Comparison of ENCODE assay signal across 21 cellular contexts in genomic region chr4:112970903-112971302, GRCh38.
"Had no signal": no experiment of that assay in that cellular context is flagged by ENCODE, and none has a peak within 500 bp of the region (broad histone marks: within the 10 kb centered on the region; RNA-seq: fewer than 3 reads in every experiment).

No MANE protein-coding gene starts in this region.

- H3K27me3 Mint-ChIP-seq: IgD-negative memory B cell had no signal

- H3K9me3 ChIP-seq: SK-N-SH had no signal

- DNase-seq: KBM-7, MV-4-11, NCI-H1048, NCI-H1105, NCI-H1417, NCI-H1436 treated with DMSO at 0.1 percent for 48 hours, NCI-H1694, NCI-H187 treated with DMSO at 0.1 percent for 48 hours, NCI-H2029 treated with DMSO at 0.1 percent for 48 hours, NCI-H2171 treated with DMSO at 0.1 percent for 48 hours, NCI-H2227 treated with DMSO at 0.1 percent for 48 hours, NCI-H524, NCI-H526 treated with DMSO at 0.1 percent for 48 hours, NCI-H748 treated with DMSO at 0.1 percent for 48 hours, PC-3, SHP77, SK-N-SH, SW 1271 had no signal

- H3K4me2 ChIP-seq: SK-N-SH had no signal

- H3K4me3 Mint-ChIP-seq: IgD-negative memory B cell had no signal

- H3K36me3 Mint-ChIP-seq: IgD-negative memory B cell had no signal

- H3K27ac ChIP-seq: RWPE1 had no signal

- H3K9me3 Mint-ChIP-seq: IgD-negative memory B cell had no signal

- ATAC-seq: Panc1, PC-3 had no signal

- H3K9ac ChIP-seq: SK-N-SH had no signal

- H3K4me1 Mint-ChIP-seq: IgD-negative memory B cell had no signal

- H3K27ac Mint-ChIP-seq: IgD-negative memory B cell had no signal
